In genomic region chr7:70647801-70648491, GRCh38 we compare ENCODE assay signal across 10 cellular contexts.
A peak's percentile ranks its signal among the peaks of the same experiment; 100 is the strongest.
DNase-seq lines count a peak whose midpoint lies in the region; ATAC-seq and FAIRE-seq lines count a peak whose summit lies in the region.
"Had no signal": no experiment of that assay in that cellular context is flagged by ENCODE, and none has a peak within 500 bp of the region (broad histone marks: within the 10 kb centered on the region; RNA-seq: fewer than 3 reads in every experiment).

No MANE protein-coding gene starts in this region.

- H3K4me1 ChIP-seq in SJCRH30: no peaks in the 10 kb centered on the region

- no peaks in the 10 kb centered on the region for H3K27me3 ChIP-seq in SJCRH30

- DNase-seq in activated CD4-positive, CD25-positive, alpha-beta regulatory T cell treated with anti-CD3 and anti-CD28 coated beads, Interleukin-2, amount 50 U/mL, for 16 hours (ENCODE audit: low read depth, low spot score): peak; percentile 26
- DNase-seq in activated CD4-positive, CD25-positive, alpha-beta regulatory T cell (lab: John Stamatoyannopoulos, UW): no peak
- DNase-seq in HTR-8/SVneo (ENCODE audit: insufficient read length, low spot score) (peak; percentile 5), NCI-H2107 (lab: John Stamatoyannopoulos, UW) (no peak), SJCRH30 (no peak), ureter (ENCODE audit: low spot score) (no peak)
- DNase-seq in stimulated activated CD4-positive, alpha-beta T cell treated with anti-CD3 and anti-CD28 coated beads, Interleukin-12 subunit alpha, Interleukin-12 subunit beta, amount 100 ng/mL, for 24 hours (ENCODE audit: low read depth in 2 of 2): peak; percentile 44 to 66
- DNase-seq: naive B cell had no signal

- no peak overlapping the region for H3K27ac ChIP-seq in SJCRH30
- H3K27ac ChIP-seq: 22Rv1 had no signal

- no peaks in the 10 kb centered on the region for H3K36me3 ChIP-seq in SJCRH30

- peak overlapping the region; percentile 76 for H3K27ac Mint-ChIP-seq in activated T-helper 17 cell treated with anti-CD3 and anti-CD28 coated beads, Interleukin-2, amount 50 U/mL, for 72 hours

- H3K9me3 ChIP-seq in SJCRH30 (replicated peaks): no peaks in the 10 kb centered on the region

- H3K36me3 Mint-ChIP-seq in activated T-helper 17 cell treated with anti-CD3 and anti-CD28 coated beads, Interleukin-2, amount 50 U/mL, for 72 hours (ENCODE audit: low read depth): no peaks in the 10 kb centered on the region

- ATAC-seq in activated T-helper 17 cell treated with anti-CD3 and anti-CD28 coated beads, Interleukin-2, amount 50 U/mL, for 72 hours (replicated peaks): peak; percentile 95

- H3K27me3 Mint-ChIP-seq in activated T-helper 17 cell treated with anti-CD3 and anti-CD28 coated beads, Interleukin-2, amount 50 U/mL, for 72 hours: no peaks in the 10 kb centered on the region
- H3K27me3 Mint-ChIP-seq: naive B cell had no signal

- FAIRE-seq in HTR-8/SVneo (lab: Jason Lieb, UNC): no peak

- H3K9me3 Mint-ChIP-seq in activated T-helper 17 cell treated with anti-CD3 and anti-CD28 coated beads, Interleukin-2, amount 50 U/mL, for 72 hours: no peaks in the 10 kb centered on the region
- H3K9me3 Mint-ChIP-seq: naive B cell had no signal

- H3K4me3 ChIP-seq in SJCRH30: no peak overlapping the region

- H3K4me3 Mint-ChIP-seq in activated T-helper 17 cell treated with anti-CD3 and anti-CD28 coated beads, Interleukin-2, amount 50 U/mL, for 72 hours: peak overlapping the region; percentile 19

- H3K4me1 Mint-ChIP-seq in activated T-helper 17 cell treated with anti-CD3 and anti-CD28 coated beads, Interleukin-2, amount 50 U/mL, for 72 hours: peaks cover 3% of the 10 kb centered on the region

Comparison
In these comparisons a context has a peak if more than half of its experiments do, and no peak if none do; other contexts are left out.
1. DNase-seq: peak in activated CD4-positive, CD25-positive, alpha-beta regulatory T cell treated with anti-CD3 and anti-CD28 coated beads, Interleukin-2, amount 50 U/mL, for 16 hours (single experiment), HTR-8/SVneo (single experiment) and stimulated activated CD4-positive, alpha-beta T cell treated with anti-CD3 and anti-CD28 coated beads, Interleukin-12 subunit alpha, Interleukin-12 subunit beta, amount 100 ng/mL, for 24 hours (2 of 2); none in activated CD4-positive, CD25-positive, alpha-beta regulatory T cell (0 of 4), NCI-H2107 (single experiment), SJCRH30 (0 of 2) and ureter (single experiment).